In genomic region chrX:15382809-15383208, GRCh38 we compare ENCODE assay signal across 1 cellular context.
TF ChIP-seq lines count a peak whose summit lies in the region.

No MANE protein-coding gene starts in this region.

TF ChIP-seq in K562, 482 proteins besides CTCF, POLR2A, EP300 and RAD21:
- TF ChIP-seq RB1 (IDR thresholded peaks at IDR 0.05; ENCODE audit: low read depth) (no peak), NR2F6 (CRISPR knock-in tag; IDR thresholded peaks at IDR 0.05) (no peak), MTA1 (IDR thresholded peaks at IDR 0.05; ENCODE audit: borderline replicate concordance) (no peak), TEAD2 (tag; IDR thresholded peaks at IDR 0.05) (no peak), ZNF740 (CRISPR knock-in tag; IDR thresholded peaks at IDR 0.05) (no peak), ZNF740 (tag; IDR thresholded peaks at IDR 0.05) (no peak), TCF7L2 (IDR thresholded peaks at IDR 0.05; ENCODE audit: low read depth, low read length) (no peak), ARID4B (CRISPR knock-in tag; IDR thresholded peaks at IDR 0.05) (no peak), HIVEP1 (CRISPR knock-in tag; IDR thresholded peaks at IDR 0.05) (no peak), CAMTA2 (CRISPR knock-in tag; conservative IDR thresholded peaks at IDR 0.05) (no peak), SPI1 (IDR thresholded peaks at IDR 0.05; ENCODE audit: borderline replicate concordance, low read depth, low read length) (no peak), ZC3H8 (IDR thresholded peaks at IDR 0.05) (no peak)
